In genomic region chr14:65838565-65838964, GRCh38 we compare ENCODE assay signal across 19 cellular contexts.
A peak's percentile ranks its signal among the peaks of the same experiment; 100 is the strongest.
DNase-seq lines count a peak whose midpoint lies in the region; ATAC-seq, FAIRE-seq and TF ChIP-seq lines count a peak whose summit lies in the region.
"Had no signal": no experiment of that assay in that cellular context is flagged by ENCODE, and none has a peak within 500 bp of the region (broad histone marks: within the 10 kb centered on the region; RNA-seq: fewer than 3 reads in every experiment).

No MANE protein-coding gene starts in this region.

- H3K4me3 ChIP-seq in K562, result no peak overlapping the region

- H3K9me1 ChIP-seq in K562 (ENCODE audit: control insufficient read depth, insufficient read depth, low read length), result no peaks in the 10 kb centered on the region

- no peak overlapping the region for H3K4me2 ChIP-seq in K562 (ENCODE audit: insufficient read depth, low read length)

- POLR2A ChIA-PET in K562 (lab: Yijun Ruan, JAX), result no interaction called here

- peaks cover 0 to 14% of the 10 kb centered on the region in 2 experiments; a peak in 2 of 5 replicates for H3K27me3 ChIP-seq in K562 (ENCODE audit: control insufficient read depth in 2 of 2, insufficient read depth in 2 of 2, low read length in 2 of 2)

- H2AFZ ChIP-seq in K562 (ENCODE audit: low read depth, low read length), result no peak overlapping the region

- H3K27ac ChIP-seq in KOPT-K1 (ENCODE audit: low read depth, low read length, poor library complexity, severe bottlenecking) (peak overlapping the region; percentile 33), K562 (ENCODE audit: extremely low read depth, low read depth, low read length) (no peak overlapping the region)

- no peaks in the 10 kb centered on the region for H3K27me3 Mint-ChIP-seq in activated naive CD4-positive, alpha-beta T cell treated with anti-CD3 and anti-CD28 coated beads, Interleukin-2, amount 50 U/mL, for 24 hours
- H3K27me3 Mint-ChIP-seq in stimulated activated naive B cell treated with anti-CD40 and anti-IgM and Interleukin-4, amounts not matched to agents 10 μg/mL and 1 μg/mL and 100 μg/mL, for 72 hours, result peaks cover 0 to 7% of the 10 kb centered on the region in 2 donors
- H3K27me3 Mint-ChIP-seq: CD4-positive, CD25-positive, alpha-beta regulatory T cell had no signal

- FAIRE-seq in K562 (lab: Jason Lieb, UNC) (no peak), GM12892 (lab: Jason Lieb, UNC) (no peak)
- FAIRE-seq: G401.6, GM12891 had no signal

- ATAC-seq in K562 (no peak), HG03460 (IDR thresholded peaks at IDR 0.05; ENCODE audit: unreplicated experiment) (no peak)
- no peak for ATAC-seq in stimulated activated naive B cell treated with anti-CD40 and anti-IgM and Interleukin-4, amounts not matched to agents 10 μg/mL and 1 μg/mL and 100 μg/mL, for 72 hours (replicated peaks)
- ATAC-seq: Panc1, Right ventricle myocardium inferior had no signal

- H3K27ac Mint-ChIP-seq in activated naive CD4-positive, alpha-beta T cell treated with anti-CD3 and anti-CD28 coated beads, Interleukin-2, amount 50 U/mL, for 24 hours, result peak overlapping the region; percentile 35
- H3K27ac Mint-ChIP-seq in stimulated activated naive B cell treated with anti-CD40 and anti-IgM and Interleukin-4, amounts not matched to agents 10 μg/mL and 1 μg/mL and 100 μg/mL, for 72 hours, result peak overlapping the region; percentile 11
- H3K27ac Mint-ChIP-seq: IgD-negative memory B cell had no signal

- no peak for DNase-seq in activated naive CD4-positive, alpha-beta T cell (lab: John Stamatoyannopoulos, UW)
- DNase-seq in K562 (ENCODE audit: extremely low read depth in 1 of 4, low spot score in 3 of 4) (no peak), GM12892 (ENCODE audit: insufficient read length) (no peak)
- no peak for DNase-seq in stimulated activated naive B cell treated with anti-CD40 and anti-IgM and Interleukin-4, amounts not matched to agents 10 μg/mL and 1 μg/mL and 100 μg/mL, for 72 hours
- DNase-seq: AML-193; CD4-positive, CD25-positive, alpha-beta regulatory T cell; DMS79; H9; NCI-H1105; NCI-H187; NCI-H774 had no signal

- TF ChIP-seq CTCF in K562 (IDR thresholded peaks at IDR 0.05 in 2 of 3, conservative IDR thresholded peaks at IDR 0.05 in 1 of 3; ENCODE audit: insufficient read depth in 2 of 3, low read depth in 1 of 3, low read length in 3 of 3), result no peak

- no peaks in the 10 kb centered on the region for H4K20me1 ChIP-seq in K562 (replicated peaks; ENCODE audit: control insufficient read depth, insufficient read depth, low read length)

- no peak for TF ChIP-seq RAD21 in K562 (CRISPR knock-in tag; conservative IDR thresholded peaks at IDR 0.05 in 1 of 2, IDR thresholded peaks at IDR 0.05 in 1 of 2)

- no peaks in the 10 kb centered on the region for H3K79me2 ChIP-seq in K562 (ENCODE audit: control insufficient read depth, insufficient read depth, low read length)

- intact Hi-C loops in K562 (cut with micrococcal nuclease), result no loop called here

- no peaks in the 10 kb centered on the region for H3K36me3 Mint-ChIP-seq in activated naive CD4-positive, alpha-beta T cell treated with anti-CD3 and anti-CD28 coated beads, Interleukin-2, amount 50 U/mL, for 24 hours
- no peaks in the 10 kb centered on the region for H3K36me3 Mint-ChIP-seq in stimulated activated naive B cell treated with anti-CD40 and anti-IgM and Interleukin-4, amounts not matched to agents 10 μg/mL and 1 μg/mL and 100 μg/mL, for 72 hours
- H3K36me3 Mint-ChIP-seq: CD4-positive, CD25-positive, alpha-beta regulatory T cell had no signal

- in situ Hi-C loops in K562 (cut with MboI), result loop anchor here (25.0 kb wide), 2 partner anchors 426 to 676 kb away; partner anchors contain the start of gene FUT8

- BruUV-seq in K562 (replicated peaks; lab: Mats Ljungman, UMichigan), result no TSS peak

- H3K4me1 Mint-ChIP-seq in activated naive CD4-positive, alpha-beta T cell treated with anti-CD3 and anti-CD28 coated beads, Interleukin-2, amount 50 U/mL, for 24 hours, result peaks cover 78% of the 10 kb centered on the region
- no peaks in the 10 kb centered on the region for H3K4me1 Mint-ChIP-seq in stimulated activated naive B cell treated with anti-CD40 and anti-IgM and Interleukin-4, amounts not matched to agents 10 μg/mL and 1 μg/mL and 100 μg/mL, for 72 hours

- TF ChIP-seq POLR2A in K562 (conservative IDR thresholded peaks at IDR 0.05), result no peak
- no peak for TF ChIP-seq POLR2A in GM12892 (IDR thresholded peaks at IDR 0.05; ENCODE audit: low read depth, low read length)

- no peaks in the 10 kb centered on the region for H3K36me3 ChIP-seq in KOPT-K1 (ENCODE audit: insufficient read depth, low read length)
- no peaks in the 10 kb centered on the region for H3K36me3 ChIP-seq in K562 (ENCODE audit: control insufficient read depth, insufficient read depth, low read length)

- H3K4me3 Mint-ChIP-seq in activated naive CD4-positive, alpha-beta T cell treated with anti-CD3 and anti-CD28 coated beads, Interleukin-2, amount 50 U/mL, for 24 hours, result no peak overlapping the region
- H3K4me3 Mint-ChIP-seq in stimulated activated naive B cell treated with anti-CD40 and anti-IgM and Interleukin-4, amounts not matched to agents 10 μg/mL and 1 μg/mL and 100 μg/mL, for 72 hours, result no peak overlapping the region
- H3K4me3 Mint-ChIP-seq: H9, IgD-negative memory B cell had no signal

- H3K9me3 ChIP-seq in KOPT-K1 (ENCODE audit: insufficient read depth, low read length, poor library complexity, severe bottlenecking) (no peaks in the 10 kb centered on the region), K562 (replicated peaks; ENCODE audit: control insufficient read depth, insufficient read depth, low read depth, low read length) (no peaks in the 10 kb centered on the region)

- no peak overlapping the region for H3K9ac ChIP-seq in K562 (ENCODE audit: insufficient read depth in 1 of 2, low read depth in 2 of 2, low read length in 2 of 2)

- CTCF ChIA-PET in K562 (lab: Yijun Ruan, JAX; ENCODE audit: low intra/inter-chr PET ratio), result no interaction called here

- H3K4me1 ChIP-seq in K562 (replicated peaks in 1 of 2; ENCODE audit: control insufficient read depth in 2 of 2, insufficient read depth in 2 of 2, low read length in 2 of 2), result no peaks in the 10 kb centered on the region

- no peak for TF ChIP-seq EP300 in K562 (IDR thresholded peaks at IDR 0.05; ENCODE audit: low read length)

- WGBS in K562 (ENCODE audit: insufficient coverage, low coverage, missing lambda C conversion rate), result 0% methylated on average over 4 of the region's 5 CpGs

- no peaks in the 10 kb centered on the region for H3K9me3 Mint-ChIP-seq in activated naive CD4-positive, alpha-beta T cell treated with anti-CD3 and anti-CD28 coated beads, Interleukin-2, amount 50 U/mL, for 24 hours
- no peaks in the 10 kb centered on the region for H3K9me3 Mint-ChIP-seq in stimulated activated naive B cell treated with anti-CD40 and anti-IgM and Interleukin-4, amounts not matched to agents 10 μg/mL and 1 μg/mL and 100 μg/mL, for 72 hours
- H3K9me3 Mint-ChIP-seq: H9 had no signal

TF ChIP-seq in K562, 482 proteins besides CTCF, POLR2A, EP300 and RAD21 (continues in another document):
- TF ChIP-seq ZNF407 (IDR thresholded peaks at IDR 0.05; ENCODE audit: low read depth) (no peak), LCOR (CRISPR knock-in tag; IDR thresholded peaks at IDR 0.05) (no peak)
